Comparison of ENCODE assay signal across 14 cellular contexts in the genomic region with DNA sequence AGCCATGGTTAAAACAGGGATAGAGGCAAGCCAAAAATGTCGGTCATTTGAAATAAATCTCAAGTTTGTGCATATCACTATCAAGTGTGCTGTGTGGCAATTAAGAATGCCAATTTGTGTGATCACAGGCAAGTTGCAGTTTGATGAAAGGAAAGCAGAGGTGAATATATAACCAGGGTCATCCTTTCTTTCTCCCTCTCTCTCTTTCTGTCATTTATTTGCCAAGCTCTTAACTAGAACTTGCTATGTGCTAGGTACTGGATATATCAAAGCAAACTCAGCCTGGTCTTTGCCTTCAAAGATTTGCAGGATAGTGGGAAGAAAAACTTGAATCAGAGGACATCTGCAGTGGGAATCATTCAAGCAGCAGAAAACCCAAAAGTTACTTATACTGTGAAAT.
"Had no signal": no experiment of that assay in that cellular context is flagged by ENCODE, and none has a peak within 500 bp of the region (broad histone marks: within the 10 kb centered on the region; RNA-seq: fewer than 3 reads in every experiment).

No MANE protein-coding gene starts in this region.

- H3K27me3 Mint-ChIP-seq: activated CD8-positive, alpha-beta T cell treated with anti-CD3 and anti-CD28 coated beads for 36 hours; stimulated activated naive CD8-positive, alpha-beta T cell treated with anti-CD3 and anti-CD28 coated beads, Interleukin-15, Interleukin-2, amounts not matched to agents 100 ng/mL and 50 ng/mL, for 24 hours had no signal

- ATAC-seq: activated CD8-positive, alpha-beta T cell treated with anti-CD3 and anti-CD28 coated beads for 36 hours; foreskin keratinocyte; heart left ventricle; psoas muscle had no signal

- H3K9me3 ChIP-seq: heart left ventricle, psoas muscle, sigmoid colon, upper lobe of left lung had no signal

- H3K4me1 ChIP-seq: sigmoid colon had no signal

- H3K4me3 ChIP-seq: heart left ventricle, psoas muscle, sigmoid colon, upper lobe of left lung had no signal

- FAIRE-seq: islet of Langerhans had no signal

- DNase-seq: activated CD8-positive, alpha-beta memory T cell treated with anti-CD3 and anti-CD28 coated beads, Interleukin-2, amount 50 U/mL, for 4 hours; activated CD8-positive, alpha-beta T cell treated with anti-CD3 and anti-CD28 coated beads for 36 hours; activated naive CD4-positive, alpha-beta T cell treated with anti-CD3 and anti-CD28 coated beads for 36 hours; foreskin keratinocyte; heart left ventricle; midbrain; psoas muscle; sigmoid colon; stimulated activated CD4-positive, alpha-beta T cell treated with anti-CD3 and anti-CD28 coated beads, Interleukin-2, amount 100 ng/mL, for 48 hours; stimulated activated CD8-positive, alpha-beta memory T cell treated with anti-CD3 and anti-CD28 coated beads, Interleukin-4, amount 100 ng/mL, for 48 hours; T1000; upper lobe of left lung had no signal

- H3K27me3 ChIP-seq: foreskin keratinocyte, heart left ventricle, sigmoid colon, upper lobe of left lung had no signal

- H3K36me3 ChIP-seq: sigmoid colon had no signal

- H3K27ac ChIP-seq: foreskin keratinocyte, heart left ventricle, psoas muscle, sigmoid colon, upper lobe of left lung had no signal

- H3K4me3 Mint-ChIP-seq: activated CD8-positive, alpha-beta T cell treated with anti-CD3 and anti-CD28 coated beads for 36 hours; activated naive CD4-positive, alpha-beta T cell treated with anti-CD3 and anti-CD28 coated beads for 36 hours; stimulated activated naive CD8-positive, alpha-beta T cell treated with anti-CD3 and anti-CD28 coated beads, Interleukin-15, Interleukin-2, amounts not matched to agents 100 ng/mL and 50 ng/mL, for 24 hours had no signal

- H3K27ac Mint-ChIP-seq: activated CD8-positive, alpha-beta T cell treated with anti-CD3 and anti-CD28 coated beads for 36 hours; activated naive CD4-positive, alpha-beta T cell treated with anti-CD3 and anti-CD28 coated beads for 36 hours; stimulated activated naive CD8-positive, alpha-beta T cell treated with anti-CD3 and anti-CD28 coated beads, Interleukin-15, Interleukin-2, amounts not matched to agents 100 ng/mL and 50 ng/mL, for 24 hours had no signal

- H3K9me3 Mint-ChIP-seq: activated CD8-positive, alpha-beta T cell treated with anti-CD3 and anti-CD28 coated beads for 36 hours; activated naive CD4-positive, alpha-beta T cell treated with anti-CD3 and anti-CD28 coated beads for 36 hours; stimulated activated naive CD8-positive, alpha-beta T cell treated with anti-CD3 and anti-CD28 coated beads, Interleukin-15, Interleukin-2, amounts not matched to agents 100 ng/mL and 50 ng/mL, for 24 hours had no signal
